Comparison of ENCODE assay signal across 8 cellular contexts in the genomic region with DNA sequence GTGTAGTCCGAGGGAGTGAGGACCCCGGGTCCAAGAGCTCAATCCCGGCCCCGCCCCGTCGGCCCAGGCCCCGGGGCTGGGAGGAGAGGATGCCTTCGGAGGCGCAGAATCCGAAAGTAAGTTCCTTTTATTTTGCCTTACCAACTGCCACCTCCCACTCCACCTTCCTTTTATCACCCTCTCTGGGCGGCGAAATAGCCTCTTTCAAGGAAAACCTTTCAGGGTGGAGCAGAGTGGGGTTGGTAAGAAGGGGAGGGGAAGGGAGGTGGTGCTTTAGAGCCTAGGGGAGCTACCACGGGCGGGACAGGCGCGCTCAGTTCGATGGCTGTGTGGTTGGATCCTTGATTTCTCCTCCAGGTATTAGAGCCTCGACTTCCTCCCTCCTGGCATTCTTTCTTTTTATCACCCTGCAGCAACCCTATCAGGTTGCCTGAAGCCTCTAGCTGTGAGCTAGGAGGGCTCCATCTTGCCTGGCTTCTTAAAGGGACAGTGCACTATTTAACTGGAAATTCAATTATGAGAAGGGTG.
DNase-seq lines count a peak whose midpoint lies in the region; ATAC-seq and TF ChIP-seq lines count a peak whose summit lies in the region.

No MANE protein-coding gene starts in this region.

- H3K4me3 Mint-ChIP-seq in IgD-negative memory B cell = peak overlapping the region; percentile 91 to 97 (median 96)
- H3K4me3 Mint-ChIP-seq in activated T-cell treated with anti-CD3 and anti-CD28 coated beads, Interleukin-2, amount 50 U/mL, for 72 hours = peak overlapping the region; percentile 89 to 94

- no peak for TF ChIP-seq CTCF in ovary (IDR thresholded peaks at IDR 0.05)

- peak overlapping the region; percentile 63 to 96 (median 89) for H3K27ac Mint-ChIP-seq in IgD-negative memory B cell
- H3K27ac Mint-ChIP-seq in activated T-cell treated with anti-CD3 and anti-CD28 coated beads, Interleukin-2, amount 50 U/mL, for 72 hours = peak overlapping the region; percentile 86

- peaks cover 2% of the 10 kb centered on the region for H3K4me1 ChIP-seq in ovary (ENCODE audit: insufficient read depth)

- no peak for TF ChIP-seq EP300 in ovary (IDR thresholded peaks at IDR 0.05)

- H3K36me3 Mint-ChIP-seq in IgD-negative memory B cell = no peaks in the 10 kb centered on the region
- H3K36me3 Mint-ChIP-seq in activated T-cell treated with anti-CD3 and anti-CD28 coated beads, Interleukin-2, amount 50 U/mL, for 72 hours (ENCODE audit: insufficient read depth in 2 of 2) = peaks cover 5 to 6% of the 10 kb centered on the region in 2 donors

- no peak for TF ChIP-seq POLR2A in ovary (IDR thresholded peaks at IDR 0.05)

- intact Hi-C loops in head of caudate nucleus (cut with DNase I) (no loop called here), ovary (cut with DNase I) (no loop called here)

- no peaks in the 10 kb centered on the region for H3K27me3 ChIP-seq in ovary

- peak; percentile 61 for ATAC-seq in GM21381 (IDR thresholded peaks at IDR 0.05; ENCODE audit: unreplicated experiment)
- peak; percentile 65 to 73 for ATAC-seq in activated T-cell treated with anti-CD3 and anti-CD28 coated beads, Interleukin-2, amount 50 U/mL, for 72 hours (replicated peaks in 1 of 2)

- peak overlapping the region; percentile 6 to 46 for H3K27ac ChIP-seq in ovary

- H3K9me3 Mint-ChIP-seq in IgD-negative memory B cell = no peaks in the 10 kb centered on the region
- H3K9me3 Mint-ChIP-seq in activated T-cell treated with anti-CD3 and anti-CD28 coated beads, Interleukin-2, amount 50 U/mL, for 72 hours = no peaks in the 10 kb centered on the region

- H3K36me3 ChIP-seq in ovary = no peaks in the 10 kb centered on the region

- 22 to 36% (median 27%) methylated on average over 18 of the region's 18 CpGs for WGBS in ovary, 3 donors

- no peaks in the 10 kb centered on the region for H3K9me3 ChIP-seq in ovary

- H3K4me1 Mint-ChIP-seq in IgD-negative memory B cell = peaks cover 11 to 23% (median 19%) of the 10 kb centered on the region in 3 donors
- H3K4me1 Mint-ChIP-seq in activated T-cell treated with anti-CD3 and anti-CD28 coated beads, Interleukin-2, amount 50 U/mL, for 72 hours (ENCODE audit: low read depth) = peaks cover 6% of the 10 kb centered on the region

- H3K4me3 ChIP-seq in ovary = peak overlapping the region; percentile 49

- DNase-seq in DMS53 (lab: John Stamatoyannopoulos, UW) (peak; percentile 53), head of caudate nucleus (peak in 30 of 42 donors; percentile 1 to 44 (median 13)), ovary (peak in 2 of 5 donors; percentile 23 to 34), SKM-1 (lab: John Stamatoyannopoulos, UW; ENCODE audit: unreplicated experiment) (no peak), NCI-H128 (lab: John Stamatoyannopoulos, UW; ENCODE audit: unreplicated experiment) (no peak)
- peak; percentile 2 to 12 for DNase-seq in activated T-cell treated with anti-CD3 and anti-CD28 coated beads, Interleukin-2, amount 50 U/mL, for 72 hours

- no peaks in the 10 kb centered on the region for H3K27me3 Mint-ChIP-seq in IgD-negative memory B cell
- peaks cover 23% of the 10 kb centered on the region for H3K27me3 Mint-ChIP-seq in activated T-cell treated with anti-CD3 and anti-CD28 coated beads, Interleukin-2, amount 50 U/mL, for 72 hours (ENCODE audit: low read depth)

Comparison
In these comparisons a context has a peak if more than half of its experiments do, and no peak if none do; other contexts are left out.
1. DNase-seq: peak in DMS53 (single experiment), activated T-cell treated with anti-CD3 and anti-CD28 coated beads, Interleukin-2, amount 50 U/mL, for 72 hours (2 of 2) and head of caudate nucleus (30 of 42); none in SKM-1 (single experiment) and NCI-H128 (single experiment).